ENCODE assay signal across 9 cellular contexts in the genomic region with DNA sequence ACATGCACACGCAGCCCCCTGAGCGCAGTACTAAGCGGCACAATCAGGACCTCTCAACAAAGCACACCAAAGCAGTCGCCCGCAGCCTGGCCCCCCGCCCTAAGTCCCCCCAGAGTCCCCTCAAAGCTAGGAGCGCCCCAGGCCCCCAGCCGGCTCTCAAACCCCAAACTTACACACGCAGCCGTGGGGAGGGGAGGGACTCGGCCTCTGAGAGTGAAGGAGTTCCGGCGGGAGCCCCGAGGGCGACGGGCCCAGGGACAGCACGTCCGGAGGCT. TPM values are rescaled to one million over a fixed set of nuclear protein-coding genes. Genes with fewer than 3 reads are reported as not detected.
DNase-seq lines count a peak whose midpoint lies in the region; ATAC-seq and TF ChIP-seq lines count a peak whose summit lies in the region.
"Had no signal": no experiment of that assay in that cellular context is flagged by ENCODE, and none has a peak within 500 bp of the region (broad histone marks: within the 10 kb centered on the region; RNA-seq: fewer than 3 reads in every experiment).

No MANE protein-coding gene starts in this region.

- peaks cover 0 to 1% (median 0%) of the 10 kb centered on the region in 11 donors for H3K9me3 Mint-ChIP-seq in naive thymus-derived CD4-positive, alpha-beta T cell

- POLR2A ChIA-PET in naive thymus-derived CD4-positive, alpha-beta T cell (lab: Charles Lee) = no interaction called here

- no peak for ATAC-seq in naive thymus-derived CD4-positive, alpha-beta T cell
- no peak for ATAC-seq in GM21619 (IDR thresholded peaks at IDR 0.05; ENCODE audit: unreplicated experiment)

- peak overlapping the region; percentile 87 to 97 (median 90) for H3K4me3 Mint-ChIP-seq in naive thymus-derived CD4-positive, alpha-beta T cell

- peak overlapping the region; percentile 93 for H3K4me3 ChIP-seq in ACC112 (ENCODE audit: low read depth, low read length)
- peak overlapping the region; percentile 44 for H3K4me3 ChIP-seq in HUES64 (ENCODE audit: low read length)
- H3K4me3 ChIP-seq in coronary artery = peak overlapping the region; percentile 86
- peak overlapping the region; percentile 35 for H3K4me3 ChIP-seq in naive thymus-derived CD4-positive, alpha-beta T cell (ENCODE audit: low read length)

- no peak overlapping the region for H3K9ac ChIP-seq in HUES64 (ENCODE audit: low read depth, low read length)

- peak overlapping the region in 2 of 9 donors; percentile 49 to 62 for H3K27ac Mint-ChIP-seq in naive thymus-derived CD4-positive, alpha-beta T cell

- H3K36me3 ChIP-seq in ACC112 (ENCODE audit: insufficient read depth, low read length) (no peaks in the 10 kb centered on the region), HUES64 (ENCODE audit: insufficient read depth, low read length) (no peaks in the 10 kb centered on the region)
- no peaks in the 10 kb centered on the region for H3K36me3 ChIP-seq in naive thymus-derived CD4-positive, alpha-beta T cell (ENCODE audit: control insufficient read depth in 2 of 3, insufficient read depth in 3 of 3, low read length in 3 of 3)

- DNase-seq in coronary artery (ENCODE audit: low spot score) (no peak), OCI-M1 (lab: John Stamatoyannopoulos, UW) (no peak), COR-L47 (lab: John Stamatoyannopoulos, UW) (no peak)
- no peak for DNase-seq in naive thymus-derived CD4-positive, alpha-beta T cell
- DNase-seq in stimulated activated CD8-positive, alpha-beta memory T cell treated with anti-CD3 and anti-CD28 coated beads, Interleukin-4, amount 100 ng/mL, for 48 hours = no peak

- CTCF ChIA-PET in naive thymus-derived CD4-positive, alpha-beta T cell (lab: Charles Lee) = no interaction called here

- H3K27ac ChIP-seq in ACC112 (ENCODE audit: low read depth, low read length) (no peak overlapping the region), HUES64 (ENCODE audit: low read depth, low read length) (no peak overlapping the region), coronary artery (peak overlapping the region in 1 of 2 donors; percentile 79)
- no peak overlapping the region for H3K27ac ChIP-seq in naive thymus-derived CD4-positive, alpha-beta T cell (ENCODE audit: low read depth, low read length)

- intact Hi-C loops in naive thymus-derived CD4-positive, alpha-beta T cell (cut with micrococcal nuclease) = loop anchor here (2.0 to 5.0 kb wide), 2 partner anchors 40 to 61 kb away; no protein-coding TSS in a partner anchor

- peak overlapping the region; percentile 55 for H2AFZ ChIP-seq in ACC112 (ENCODE audit: low read length, unreplicated experiment)

- H3K36me3 Mint-ChIP-seq in naive thymus-derived CD4-positive, alpha-beta T cell = no peaks in the 10 kb centered on the region

- peaks cover 23 to 58% (median 35%) of the 10 kb centered on the region in 7 donors for H3K4me1 Mint-ChIP-seq in naive thymus-derived CD4-positive, alpha-beta T cell

- peaks cover 47% of the 10 kb centered on the region for H3K27me3 ChIP-seq in ACC112 (ENCODE audit: insufficient read depth, low read length)
- peaks cover 100% of the 10 kb centered on the region for H3K27me3 ChIP-seq in HUES64 (ENCODE audit: insufficient read depth, low read length)
- H3K27me3 ChIP-seq in naive thymus-derived CD4-positive, alpha-beta T cell (ENCODE audit: control insufficient read depth in 2 of 2, insufficient read depth in 2 of 2, low read length in 2 of 2) = peaks cover 17 to 52% of the 10 kb centered on the region in 2 donors

- 1% methylated on average over 16 of the region's 18 CpGs for WGBS in HUES64

- H3K4me1 ChIP-seq in ACC112 (ENCODE audit: control insufficient read depth, insufficient read depth, low read length, unreplicated experiment) = peaks cover 15% of the 10 kb centered on the region
- H3K4me1 ChIP-seq in HUES64 (ENCODE audit: insufficient read depth, low read length) = peaks cover 60% of the 10 kb centered on the region
- peaks cover 11 to 61% of the 10 kb centered on the region in 2 donors for H3K4me1 ChIP-seq in naive thymus-derived CD4-positive, alpha-beta T cell (ENCODE audit: control insufficient read depth in 2 of 2, insufficient read depth in 2 of 2, low read length in 2 of 2)

- H3K9me3 ChIP-seq in HUES64 (ENCODE audit: insufficient read depth, low read depth, low read length) = no peaks in the 10 kb centered on the region
- no peaks in the 10 kb centered on the region for H3K9me3 ChIP-seq in naive thymus-derived CD4-positive, alpha-beta T cell (ENCODE audit: control insufficient read depth in 2 of 3, low read length in 3 of 3)

- no peak for TF ChIP-seq CTCF in coronary artery (IDR thresholded peaks at IDR 0.05)

- no peaks in the 10 kb centered on the region for H3K79me2 ChIP-seq in ACC112 (ENCODE audit: control insufficient read depth, insufficient read depth, low read length, unreplicated experiment)

- peaks cover 63 to 84% (median 67%) of the 10 kb centered on the region in 5 donors for H3K27me3 Mint-ChIP-seq in naive thymus-derived CD4-positive, alpha-beta T cell

RNA-seq across cellular contexts. Expression of a gene that starts 5.5 kb away (rescaled TPM):
- 0.55 TPM for polyA plus RNA-seq in HUES64 (2013, experiment 1 of 2)
- 0.63 TPM for polyA plus RNA-seq in HUES64 (2013, experiment 2 of 2)
- 10 to 100 TPM in 2 of 5 experiments, under 1 TPM in 1, not detected in 2; 0.30 to 70.9 (median 14.0) TPM for total RNA-seq in naive thymus-derived CD4-positive, alpha-beta T cell
- not detected for polyA plus RNA-seq in naive thymus-derived CD4-positive, alpha-beta T cell
- total RNA-seq: myocyte had no signal

RNA-seq across cellular contexts. Expression of a gene that starts 20.8 kb away (rescaled TPM):
- not detected for polyA plus RNA-seq in HUES64 (2013, experiment 1 of 2)
- polyA plus RNA-seq in HUES64 (2013, experiment 2 of 2) = not detected
- not detected for total RNA-seq in naive thymus-derived CD4-positive, alpha-beta T cell
- polyA plus RNA-seq in naive thymus-derived CD4-positive, alpha-beta T cell = not detected
- total RNA-seq: myocyte had no signal

Comparison
In these comparisons a context has a peak if more than half of its experiments do, and no peak if none do; other contexts are left out.
1. H3K4me3 ChIP-seq: peak in every context shown above with its lines; median percentile 93 in ACC112; 86 in coronary artery; 44 in HUES64; 35 in naive thymus-derived CD4-positive, alpha-beta T cell.